ENCODE assay signal across 13 cellular contexts in genomic region chr9:134171316-134172197, GRCh38. TPM values are rescaled to one million over a fixed set of nuclear protein-coding genes. Genes with fewer than 3 reads are reported as not detected.
A peak's percentile ranks its signal among the peaks of the same experiment; 100 is the strongest.
DNase-seq lines count a peak whose midpoint lies in the region; ATAC-seq and TF ChIP-seq lines count a peak whose summit lies in the region.
"Had no signal": no experiment of that assay in that cellular context is flagged by ENCODE, and none has a peak within 500 bp of the region (broad histone marks: within the 10 kb centered on the region; RNA-seq: fewer than 3 reads in every experiment).

No MANE protein-coding gene starts in this region.

- H3K27me3 ChIP-seq in right lobe of liver (no peaks in the 10 kb centered on the region), upper lobe of left lung (peaks cover 0 to 10% (median 0%) of the 10 kb centered on the region in 4 donors)

- no peak overlapping the region for H3K4me3 Mint-ChIP-seq in chondrocyte (ENCODE audit: unreplicated experiment)
- H3K4me3 Mint-ChIP-seq: activated CD4-positive, alpha-beta memory T cell treated with anti-CD3 and anti-CD28 coated beads for 36 hours; activated naive CD8-positive, alpha-beta T cell had no signal

- H3K4me3 ChIP-seq in right lobe of liver (no peak overlapping the region), upper lobe of left lung (no peak overlapping the region)

- peak; percentile 24 for DNase-seq in HT1080 (ENCODE audit: low read depth)
- no peak for DNase-seq in chondrocyte (ENCODE audit: low spot score)
- DNase-seq in right lobe of liver = peak in 2 of 3 donors; percentile 56 to 64
- DNase-seq in upper lobe of left lung = peak in 1 of 2 donors; percentile 64
- DNase-seq in DMS153 (lab: John Stamatoyannopoulos, UW) = no peak
- DNase-seq: activated CD4-positive, alpha-beta memory T cell treated with anti-CD3 and anti-CD28 coated beads for 36 hours; DMS79 treated with DMSO at 0.1 percent for 48 hours; NCI-H69; stimulated activated CD4-positive, alpha-beta T cell treated with anti-CD3 and anti-CD28 coated beads, Interleukin-2, amount 100 ng/mL, for 48 hours; substantia nigra had no signal

- TF ChIP-seq POLR2A in right lobe of liver (IDR thresholded peaks at IDR 0.05) (no peak), upper lobe of left lung (IDR thresholded peaks at IDR 0.05) (no peak)

- H3K4me1 ChIP-seq in right lobe of liver (peaks cover 0 to 48% (median 20%) of the 10 kb centered on the region in 4 donors), upper lobe of left lung (peaks cover 23 to 37% (median 31%) of the 10 kb centered on the region in 4 donors)

- no peaks in the 10 kb centered on the region for H3K9me3 Mint-ChIP-seq in chondrocyte (ENCODE audit: low read depth)

- ATAC-seq in right lobe of liver = peak in 1 of 4 donors; percentile 1
- peak; percentile 13 to 58 for ATAC-seq in upper lobe of left lung (ENCODE audit: low FRiP score in 2 of 2)
- no peak for ATAC-seq in HG03457 (IDR thresholded peaks at IDR 0.05; ENCODE audit: unreplicated experiment)
- no peak for ATAC-seq in HG03565 (IDR thresholded peaks at IDR 0.05; ENCODE audit: unreplicated experiment)

- TF ChIP-seq CTCF in chondrocyte (IDR thresholded peaks at IDR 0.05) = no peak
- no peak for TF ChIP-seq CTCF in right lobe of liver (IDR thresholded peaks at IDR 0.05)
- TF ChIP-seq CTCF in upper lobe of left lung (IDR thresholded peaks at IDR 0.05) = no peak

- TF ChIP-seq EP300 in upper lobe of left lung (IDR thresholded peaks at IDR 0.05) = no peak

- WGBS in right lobe of liver (ENCODE audit: insufficient coverage, low coverage, low lambda C conversion rate, missing lambda C conversion rate) = 56% methylated on average over 18 of the region's 23 CpGs
- WGBS in upper lobe of left lung, 2 donors = 46 to 64% methylated on average over 23 of the region's 23 CpGs

- H3K36me3 Mint-ChIP-seq in chondrocyte (ENCODE audit: low read depth) = no peaks in the 10 kb centered on the region
- H3K36me3 Mint-ChIP-seq: activated CD4-positive, alpha-beta memory T cell treated with anti-CD3 and anti-CD28 coated beads for 36 hours; activated naive CD8-positive, alpha-beta T cell had no signal

- H3K27me3 Mint-ChIP-seq in chondrocyte (ENCODE audit: low read depth) = peaks cover 1% of the 10 kb centered on the region
- H3K27me3 Mint-ChIP-seq: activated CD4-positive, alpha-beta memory T cell treated with anti-CD3 and anti-CD28 coated beads for 36 hours; activated naive CD8-positive, alpha-beta T cell had no signal

- H3K36me3 ChIP-seq in right lobe of liver (no peaks in the 10 kb centered on the region), upper lobe of left lung (no peaks in the 10 kb centered on the region)

- peaks cover 20% of the 10 kb centered on the region for H3K4me1 Mint-ChIP-seq in chondrocyte (ENCODE audit: low read depth)

- H3K27ac ChIP-seq in right lobe of liver (peak overlapping the region in 2 of 3 donors; percentile 2 to 95), upper lobe of left lung (peak overlapping the region in 2 of 4 donors; percentile 69 to 74)

- H3K9me3 ChIP-seq in right lobe of liver (no peaks in the 10 kb centered on the region), upper lobe of left lung (peaks cover 0 to 2% (median 0%) of the 10 kb centered on the region in 4 donors)

- intact Hi-C loops in right lobe of liver (cut with DNase I) = loop anchor here (5.0 to 10.0 kb wide), 4 partner anchors 83 to 271 kb away; partner anchors contain the start of gene RXRA (in 1 of the 2)

- peak overlapping the region; percentile 59 for H3K27ac Mint-ChIP-seq in chondrocyte (ENCODE audit: unreplicated experiment)
- H3K27ac Mint-ChIP-seq: activated CD4-positive, alpha-beta memory T cell treated with anti-CD3 and anti-CD28 coated beads for 36 hours; activated naive CD8-positive, alpha-beta T cell had no signal

RNA-seq across cellular contexts. Expression of gene RNU6ATAC, which starts 7.2 kb away (rescaled TPM):
- not detected in 2 replicates for total RNA-seq in HT1080 (2014; rRNA removed; shearing (Covaris generic))
- not detected in 2 replicates for polyA plus RNA-seq in HT1080 (2015; cell fraction: cytosol; rRNA removed)
- polyA plus RNA-seq in HT1080 (2015; cell fraction: nucleus; rRNA removed) = not detected in 2 replicates
- total RNA-seq in chondrocyte (27.7 to 40.8 TPM (median 32.9 TPM) in 3 replicates), right lobe of liver (10 to 100 TPM in 4 of 6 experiments, not detected in 2; 17.4 to 91.1 (median 42.6) TPM), upper lobe of left lung (100 to 1,000 TPM in 1 of 6 donors, 10 to 100 TPM in 1, not detected in 4; 70.7 to 223 TPM)

RNA-seq across cellular contexts. Expression of gene WDR5, which starts 35.7 kb away (rescaled TPM):
- total RNA-seq in HT1080 (2014; rRNA removed; shearing (Covaris generic)) = 39.7 and 44.4 TPM in 2 replicates
- polyA plus RNA-seq in HT1080 (2015; cell fraction: cytosol; rRNA removed) = 52.3 and 54.6 TPM in 2 replicates
- polyA plus RNA-seq in HT1080 (2015; cell fraction: nucleus; rRNA removed) = 55.0 and 60.2 TPM in 2 replicates
- total RNA-seq in chondrocyte (22.2 to 24.2 TPM (median 23.9 TPM) in 3 replicates), right lobe of liver (10 to 100 TPM; 16.6 to 24.0 (median 19.9) TPM), upper lobe of left lung (10 to 100 TPM; 23.3 to 48.2 (median 27.3) TPM)

Comparison
In these comparisons a context has a peak if more than half of its experiments do, and no peak if none do; other contexts are left out.
1. DNase-seq: peak in HT1080 (single experiment) and right lobe of liver (2 of 3); none in chondrocyte (single experiment) and DMS153 (single experiment).
2. ATAC-seq: peak in upper lobe of left lung (2 of 2); none in HG03457 (single experiment) and HG03565 (single experiment).